ENCODE assay signal across 8 cellular contexts in genomic region chr6:133240511-133241087, GRCh38. TPM values are rescaled to one million over a fixed set of nuclear protein-coding genes. Genes with fewer than 3 reads are reported as not detected.
DNase-seq lines count a peak whose midpoint lies in the region; ATAC-seq and TF ChIP-seq lines count a peak whose summit lies in the region.

No MANE protein-coding gene starts in this region.

- H3K27me3 ChIP-seq in left ventricle myocardium inferior (ENCODE audit: low read depth) (peaks cover 56% of the 10 kb centered on the region), sigmoid colon (peaks cover 20 to 55% (median 21%) of the 10 kb centered on the region in 3 donors)

- no peak for TF ChIP-seq EP300 in sigmoid colon (IDR thresholded peaks at IDR 0.05)

- no peak for ATAC-seq in GM18868 (IDR thresholded peaks at IDR 0.05; ENCODE audit: unreplicated experiment)

- TF ChIP-seq CTCF in GM20000 (IDR thresholded peaks at IDR 0.05; ENCODE audit: extremely low read depth, missing control alignments), result no peak
- TF ChIP-seq CTCF in left ventricle myocardium inferior (IDR thresholded peaks at IDR 0.05; ENCODE audit: borderline replicate concordance), result no peak
- TF ChIP-seq CTCF in sigmoid colon (IDR thresholded peaks at IDR 0.05), result no peak

- peak; percentile 32 for DNase-seq in GM20000 (ENCODE audit: low spot score)
- peak; percentile 84 for DNase-seq in SK-MEL-5 (ENCODE audit: low read depth, low spot score)
- DNase-seq in left ventricle myocardium inferior, result peak; percentile 35
- DNase-seq in sigmoid colon, result peak; percentile 62
- DNase-seq in EL, result no peak
- no peak for DNase-seq in GM19240 (ENCODE audit: insufficient read length, low spot score)
- DNase-seq in putamen (ENCODE audit: low spot score), result no peak

- no peaks in the 10 kb centered on the region for H3K36me3 ChIP-seq in left ventricle myocardium inferior
- no peaks in the 10 kb centered on the region for H3K36me3 ChIP-seq in sigmoid colon

- in situ Hi-C loops in SK-MEL-5 (cut with HindIII; ENCODE audit: low pct_unique_long_range_greater_than_20kb, low sequenced_read_pairs), result no loop called here

- intact Hi-C loops in left ventricle myocardium inferior (cut with micrococcal nuclease), result no loop called here
- intact Hi-C loops in sigmoid colon (cut with DNase I), result no loop called here

- no peak for TF ChIP-seq POLR2A in sigmoid colon (IDR thresholded peaks at IDR 0.05)

- WGBS in sigmoid colon, 2 donors, result 5 to 7% methylated on average over 37 of the region's 37 CpGs

- peaks cover 35% of the 10 kb centered on the region for H3K4me1 ChIP-seq in left ventricle myocardium inferior
- peaks cover 0 to 27% (median 25%) of the 10 kb centered on the region in 4 donors for H3K4me1 ChIP-seq in sigmoid colon

- H3K9me3 ChIP-seq in left ventricle myocardium inferior (replicated peaks) (no peaks in the 10 kb centered on the region), sigmoid colon (no peaks in the 10 kb centered on the region)

- H3K4me3 ChIP-seq in left ventricle myocardium inferior, result peak overlapping the region; percentile 76
- peak overlapping the region; percentile 10 to 51 (median 48) for H3K4me3 ChIP-seq in sigmoid colon

- H3K27ac ChIP-seq in left ventricle myocardium inferior (replicated peaks), result peak overlapping the region; percentile 89
- peak overlapping the region in 3 of 4 donors; percentile 40 to 64 (median 52) for H3K27ac ChIP-seq in sigmoid colon

RNA-seq across cellular contexts. Expression of gene EYA4, which starts 0.6 kb away (rescaled TPM):
- 52.9 and 55.3 TPM in 2 replicates for total RNA-seq in SK-MEL-5 (2014; rRNA removed; shearing (Covaris generic))
- polyA plus RNA-seq in SK-MEL-5 (2015; cell fraction: cytosol; rRNA removed), result 39.4 and 57.1 TPM in 2 replicates
- 196 and 221 TPM in 2 replicates for polyA plus RNA-seq in SK-MEL-5 (2015; cell fraction: nucleus; rRNA removed)
- total RNA-seq in left ventricle myocardium inferior (15.4 TPM), sigmoid colon (1 to 10 TPM in 2 of 4 donors, under 1 TPM in 2; 0.81 to 8.6 (median 3.6) TPM)
- polyA plus RNA-seq in sigmoid colon, result under 1 TPM in 1 of 3 donors, not detected in 2; 0.01 TPM

Comparison
In these comparisons a context has a peak if more than half of its experiments do, and no peak if none do; other contexts are left out.
1. DNase-seq: peak in GM20000 (single experiment), SK-MEL-5 (single experiment), left ventricle myocardium inferior (single experiment) and sigmoid colon (single experiment); none in EL (single experiment), GM19240 (single experiment) and putamen (single experiment).